16 cellular contexts compared by ENCODE assay signal in the genomic region with DNA sequence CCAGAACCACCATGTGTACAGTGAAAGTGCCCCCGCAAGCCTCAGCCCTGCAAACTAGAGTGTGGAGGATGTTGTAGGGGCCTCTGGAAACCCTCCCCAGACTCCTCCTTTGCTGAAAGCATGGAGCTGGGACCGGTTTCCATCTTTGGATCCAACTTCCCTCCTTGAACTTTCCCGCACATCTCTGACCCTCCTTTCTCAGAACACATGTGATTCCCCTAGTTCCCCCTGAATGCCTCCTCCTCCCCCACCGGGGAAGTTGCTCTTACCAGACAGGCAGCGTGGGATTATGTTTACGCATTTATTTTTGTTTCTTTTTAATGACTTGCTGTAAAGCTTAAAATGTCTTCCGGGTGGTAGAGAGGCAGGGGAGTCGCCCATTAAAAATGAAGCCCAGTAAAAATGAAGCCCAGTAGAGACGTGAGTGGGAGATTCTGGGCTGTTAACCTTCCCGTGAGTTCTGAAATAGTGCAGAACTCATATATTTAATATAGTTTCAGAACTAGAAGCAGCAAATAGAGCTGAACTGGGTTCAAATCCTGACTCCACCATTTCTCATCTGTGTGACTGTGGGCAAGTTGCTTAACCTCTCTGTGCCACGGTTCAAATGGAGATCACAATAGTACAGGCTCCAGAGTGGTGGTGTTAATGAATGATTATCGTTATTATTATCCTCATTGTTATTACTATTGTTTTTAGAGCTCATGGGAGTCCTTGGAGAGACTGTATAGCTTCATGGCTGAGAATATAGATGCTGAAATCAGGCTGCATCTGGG. TPM values are rescaled to one million over a fixed set of nuclear protein-coding genes. Genes with fewer than 3 reads are reported as not detected.
DNase-seq lines count a peak whose midpoint lies in the region; ATAC-seq and TF ChIP-seq lines count a peak whose summit lies in the region.
"Had no signal": no experiment of that assay in that cellular context is flagged by ENCODE, and none has a peak within 500 bp of the region (broad histone marks: within the 10 kb centered on the region; RNA-seq: fewer than 3 reads in every experiment).

No MANE protein-coding gene starts in this region.

- POLR2A ChIA-PET in AG04450 (lab: Yijun Ruan, JAX) = interaction anchor here (1.1 kb wide), 1 partner anchor 71 kb away, joined by 3 read pairs; no protein-coding TSS in a partner anchor
- POLR2A ChIA-PET in RWPE1 (lab: Yijun Ruan, JAX; ENCODE audit: low non-redundant PET) = no interaction called here
- POLR2A ChIA-PET in activated CD4-positive, alpha-beta T cell treated with anti-CD3 and anti-CD28 coated beads for 36 hours (lab: Charles Lee) = no interaction called here

- H3K36me3 ChIP-seq in right lobe of liver (no peaks in the 10 kb centered on the region), skeletal muscle tissue (ENCODE audit: control insufficient read depth in 3 of 3, insufficient read depth in 3 of 3, low read length in 3 of 3) (no peaks in the 10 kb centered on the region), ascending aorta (no peaks in the 10 kb centered on the region)
- H3K36me3 ChIP-seq: pancreas had no signal

- H3K27ac ChIP-seq in AG04450 (ENCODE audit: low read depth, low read length) (peak overlapping the region; percentile 52), RWPE1 (peak overlapping the region; percentile 70), right lobe of liver (peak overlapping the region in 2 of 3 donors; percentile 54 to 59), skeletal muscle tissue (ENCODE audit: low read depth, low read length) (peak overlapping the region; percentile 31), ascending aorta (peak overlapping the region in 1 of 2 donors; percentile 37)
- H3K27ac ChIP-seq: PC-9 had no signal

- no peak overlapping the region for H3K27ac Mint-ChIP-seq in activated CD4-positive, alpha-beta T cell treated with anti-CD3 and anti-CD28 coated beads for 36 hours

- CTCF ChIA-PET in AG04450 (lab: Charles Lee) (interaction anchor here (1.0 to 1.6 kb wide), 2 partner anchors 38 to 74 kb away, joined by 3 to 6 read pairs; no protein-coding TSS in a partner anchor), RWPE1 (lab: Yijun Ruan, JAX) (interaction anchor here (0.6 kb wide), 1 partner anchor 431 kb away, joined by 3 read pairs; no protein-coding TSS in a partner anchor)
- CTCF ChIA-PET in activated CD4-positive, alpha-beta T cell treated with anti-CD3 and anti-CD28 coated beads for 36 hours (lab: Charles Lee) = interaction anchor here (0.6 to 1.8 kb wide), 10 partner anchors 8 to 77 kb away, joined by 3 to 5 read pairs (median 3); no protein-coding TSS in a partner anchor

- H3K9me3 Mint-ChIP-seq in activated CD4-positive, alpha-beta T cell treated with anti-CD3 and anti-CD28 coated beads for 36 hours (ENCODE audit: low read depth) = no peaks in the 10 kb centered on the region

- no peaks in the 10 kb centered on the region for H3K36me3 Mint-ChIP-seq in activated CD4-positive, alpha-beta T cell treated with anti-CD3 and anti-CD28 coated beads for 36 hours (ENCODE audit: low read depth)

- H3K4me3 Mint-ChIP-seq in activated CD4-positive, alpha-beta T cell treated with anti-CD3 and anti-CD28 coated beads for 36 hours = no peak overlapping the region

- no peaks in the 10 kb centered on the region for H3K27me3 Mint-ChIP-seq in activated CD4-positive, alpha-beta T cell treated with anti-CD3 and anti-CD28 coated beads for 36 hours

- peak in 3 of 4 donors; percentile 9 to 22 (median 17) for ATAC-seq in right lobe of liver
- ATAC-seq in activated CD4-positive, alpha-beta T cell treated with anti-CD3 and anti-CD28 coated beads for 36 hours = no peak

- DNase-seq in AG04450 (ENCODE audit: low read depth, low spot score) = no peak
- no peak for DNase-seq in RWPE1 (ENCODE audit: low spot score)
- DNase-seq in right lobe of liver = peak in 1 of 3 donors; percentile 28
- no peak for DNase-seq in ascending aorta (ENCODE audit: low spot score in 2 of 2)
- no peak for DNase-seq in DMS 273 (lab: John Stamatoyannopoulos, UW; ENCODE audit: unreplicated experiment)
- DNase-seq in activated CD4-positive, alpha-beta T cell treated with anti-CD3 and anti-CD28 coated beads for 36 hours = no peak
- no peak for DNase-seq in AML-193 (lab: John Stamatoyannopoulos, UW)
- DNase-seq: activated gamma-delta T cell treated with Interleukin-2 at 50 U/mL for 16 hours; DMS 273 treated with DMSO at 0.1 percent for 48 hours; dorsolateral prefrontal cortex; NCI-H187; NCI-H510A treated with DMSO at 0.1 percent for 48 hours; PC-9; stimulated activated CD4-positive, alpha-beta T cell treated with anti-CD3 and anti-CD28 coated beads, Interleukin-12 subunit alpha, Interleukin-12 subunit beta, amount 100 ng/mL, for 4 hours had no signal

- no peaks in the 10 kb centered on the region for H3K27me3 ChIP-seq in AG04450 (ENCODE audit: control insufficient read depth, insufficient read depth, low read length)
- no peaks in the 10 kb centered on the region for H3K27me3 ChIP-seq in right lobe of liver
- H3K27me3 ChIP-seq in skeletal muscle tissue (ENCODE audit: control insufficient read depth in 3 of 3, insufficient read depth in 3 of 3, low read length in 3 of 3) = no peaks in the 10 kb centered on the region
- no peaks in the 10 kb centered on the region for H3K27me3 ChIP-seq in ascending aorta
- H3K27me3 ChIP-seq: dorsolateral prefrontal cortex, pancreas had no signal

- H3K4me3 ChIP-seq in AG04450 (ENCODE audit: low read depth, low read length) = no peak overlapping the region
- H3K4me3 ChIP-seq in right lobe of liver = no peak overlapping the region
- no peak overlapping the region for H3K4me3 ChIP-seq in skeletal muscle tissue (ENCODE audit: low read length in 3 of 3)
- H3K4me3 ChIP-seq in ascending aorta = no peak overlapping the region
- H3K4me3 ChIP-seq: dorsolateral prefrontal cortex, pancreas, PC-9 had no signal

- H3K4me1 Mint-ChIP-seq in activated CD4-positive, alpha-beta T cell treated with anti-CD3 and anti-CD28 coated beads for 36 hours = peaks cover 8% of the 10 kb centered on the region

- no peak for TF ChIP-seq POLR2A in right lobe of liver (IDR thresholded peaks at IDR 0.05)

- peaks cover 0 to 3% (median 0%) of the 10 kb centered on the region in 4 donors for H3K4me1 ChIP-seq in right lobe of liver
- H3K4me1 ChIP-seq in skeletal muscle tissue (ENCODE audit: control insufficient read depth in 3 of 3, insufficient read depth in 3 of 3, low read length in 3 of 3) = peaks cover 0 to 7% (median 7%) of the 10 kb centered on the region in 3 donors
- no peaks in the 10 kb centered on the region for H3K4me1 ChIP-seq in ascending aorta
- H3K4me1 ChIP-seq: pancreas had no signal

- intact Hi-C loops in right lobe of liver (cut with DNase I) = no loop called here
- intact Hi-C loops in ascending aorta (cut with DNase I) = no loop called here
- intact Hi-C loops in activated CD4-positive, alpha-beta T cell treated with anti-CD3 and anti-CD28 coated beads for 36 hours (cut with DNase I, micrococcal nuclease) = no loop called here

- WGBS in right lobe of liver (ENCODE audit: insufficient coverage, low coverage, low lambda C conversion rate, missing lambda C conversion rate) = 66% methylated on average over 11 of the region's 12 CpGs

- TF ChIP-seq CTCF in AG04450 (IDR thresholded peaks at IDR 0.05; ENCODE audit: low read depth, low read length) = no peak
- no peak for TF ChIP-seq CTCF in RWPE1 (conservative IDR thresholded peaks at IDR 0.05; ENCODE audit: low read depth)
- TF ChIP-seq CTCF in right lobe of liver (IDR thresholded peaks at IDR 0.05) = no peak
- no peak for TF ChIP-seq CTCF in ascending aorta (IDR thresholded peaks at IDR 0.05)

- no peak overlapping the region for H3K9ac ChIP-seq in skeletal muscle tissue (ENCODE audit: low read depth in 1 of 3, low read length in 3 of 3)

- H3K9me3 ChIP-seq in AG04450 (ENCODE audit: control insufficient read depth, insufficient read depth, low read length) = no peaks in the 10 kb centered on the region
- no peaks in the 10 kb centered on the region for H3K9me3 ChIP-seq in right lobe of liver
- no peaks in the 10 kb centered on the region for H3K9me3 ChIP-seq in skeletal muscle tissue (ENCODE audit: control insufficient read depth in 3 of 3, low read length in 3 of 3)
- H3K9me3 ChIP-seq in ascending aorta = no peaks in the 10 kb centered on the region
- H3K9me3 ChIP-seq: pancreas had no signal

RNA-seq across cellular contexts. Expression of gene PTPN1, which starts 8.0 kb away (rescaled TPM):
- 49.4 and 54.7 TPM in 2 replicates for polyA plus RNA-seq in AG04450 (2011; rRNA removed)
- 46.4 and 49.5 TPM in 2 replicates for polyA minus RNA-seq in AG04450 (2011; rRNA and poly(A)+ RNA removed)
- total RNA-seq in right lobe of liver (10 to 100 TPM in 5 of 6 experiments, 1 to 10 TPM in 1; 9.5 to 14.9 (median 12.6) TPM), skeletal muscle tissue (8.4 TPM), ascending aorta (30.2 TPM)
- 10 to 100 TPM; 79.0 to 92.8 TPM for total RNA-seq in activated CD4-positive, alpha-beta T cell treated with anti-CD3 and anti-CD28 coated beads for 36 hours
